Comparison of ENCODE assay signal across 2 cellular contexts in the genomic region with DNA sequence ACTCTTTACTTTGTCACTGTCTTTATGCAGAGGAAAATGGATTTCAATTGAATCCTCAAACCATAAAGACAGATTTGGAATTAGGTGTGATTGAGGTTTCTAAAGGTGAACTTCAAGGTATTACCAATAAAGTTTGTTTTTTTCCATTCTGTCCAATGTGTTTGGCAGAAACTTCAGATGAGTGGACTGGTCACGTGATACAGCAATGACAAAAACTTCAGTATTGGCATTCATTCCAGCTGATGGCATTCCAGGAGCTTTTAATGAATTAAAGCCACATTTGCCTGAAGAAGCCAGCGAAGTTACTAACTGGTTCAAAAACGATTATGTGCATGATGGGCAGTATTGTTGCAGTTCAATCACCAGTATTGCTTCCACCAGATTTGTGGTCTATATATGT.
TF ChIP-seq lines count a peak whose summit lies in the region.

No MANE protein-coding gene starts in this region.

TF ChIP-seq in HCT116, 20 proteins besides CTCF, POLR2A, EP300 and RAD21:
- TF ChIP-seq EZH2phosphoT487 (IDR thresholded peaks at IDR 0.05; ENCODE audit: borderline replicate concordance) (no peak), JUND (IDR thresholded peaks at IDR 0.05) (no peak), SIN3A (IDR thresholded peaks at IDR 0.05; ENCODE audit: low read depth) (no peak), SP1 (IDR thresholded peaks at IDR 0.05; ENCODE audit: low read depth) (no peak), EGR1 (IDR thresholded peaks at IDR 0.05; ENCODE audit: low read depth) (no peak)

TF ChIP-seq in SK-N-SH, 30 proteins besides CTCF, POLR2A, EP300 and RAD21:
- TF ChIP-seq POLR2AphosphoS5 (IDR thresholded peaks at IDR 0.05; ENCODE audit: low read depth, low read length) = no peak
- no peak for TF ChIP-seq RCOR1 (IDR thresholded peaks at IDR 0.05; ENCODE audit: low read length)
- no peak for TF ChIP-seq FOXJ3 (CRISPR knock-in tag; IDR thresholded peaks at IDR 0.05)
- no peak for TF ChIP-seq FOXM1 (IDR thresholded peaks at IDR 0.05; ENCODE audit: low read depth)
- no peak for TF ChIP-seq MXI1 (IDR thresholded peaks at IDR 0.05; ENCODE audit: low read depth, low read length)
- TF ChIP-seq TEAD4 (IDR thresholded peaks at IDR 0.05; ENCODE audit: borderline replicate concordance, insufficient read depth) = no peak
- no peak for TF ChIP-seq TAF1 (IDR thresholded peaks at IDR 0.05; ENCODE audit: borderline replicate concordance, low read depth, low read length)
- TF ChIP-seq NFIC (IDR thresholded peaks at IDR 0.05; ENCODE audit: borderline replicate concordance) = no peak
- TF ChIP-seq JUND (IDR thresholded peaks at IDR 0.05) = no peak
- TF ChIP-seq FOSL2 (IDR thresholded peaks at IDR 0.05; ENCODE audit: borderline replicate concordance, low read depth) = no peak
- TF ChIP-seq CHD2 (IDR thresholded peaks at IDR 0.05; ENCODE audit: low read length, partially characterized antibody) = no peak
- no peak for TF ChIP-seq MEF2A (IDR thresholded peaks at IDR 0.05; ENCODE audit: borderline replicate concordance, low read depth)
- no peak for TF ChIP-seq SMC3 (IDR thresholded peaks at IDR 0.05; ENCODE audit: low read depth, low read length)
- no peak for TF ChIP-seq PBX3 (IDR thresholded peaks at IDR 0.05)
